In genomic region chr13:49399801-49400472, GRCh38 we compare ENCODE assay signal across 16 cellular contexts. TPM values are rescaled to one million over a fixed set of nuclear protein-coding genes. Genes with fewer than 3 reads are reported as not detected.
DNase-seq lines count a peak whose midpoint lies in the region; ATAC-seq, FAIRE-seq and TF ChIP-seq lines count a peak whose summit lies in the region.
"Had no signal": no experiment of that assay in that cellular context is flagged by ENCODE, and none has a peak within 500 bp of the region (broad histone marks: within the 10 kb centered on the region; RNA-seq: fewer than 3 reads in every experiment).

No MANE protein-coding gene starts in this region.

- H3K27ac ChIP-seq in K562 (ENCODE audit: extremely low read depth, low read depth, low read length) (no peak overlapping the region; the same call in 2 of the 3 replicates), suprapubic skin (peak overlapping the region; percentile 93)

- no peaks in the 10 kb centered on the region for H3K36me3 ChIP-seq in K562 (ENCODE audit: control insufficient read depth, insufficient read depth, low read length)
- no peaks in the 10 kb centered on the region for H3K36me3 ChIP-seq in suprapubic skin

- H3K9me1 ChIP-seq in K562 (ENCODE audit: control insufficient read depth, insufficient read depth, low read length) = no peaks in the 10 kb centered on the region

- DNase-seq in LNCaP clone FGC (ENCODE audit: low read depth) (peak; percentile 99), K562 (ENCODE audit: extremely low read depth in 1 of 4, low spot score in 3 of 4) (no peak), left kidney (ENCODE audit: low read depth, low spot score) (peak; percentile 36), suprapubic skin (ENCODE audit: low spot score in 2 of 2) (no peak), GM12892 (ENCODE audit: insufficient read length) (no peak), GM10248 (ENCODE audit: extremely low spot score) (no peak), nephron progenitor cell (no peak)
- DNase-seq: activated naive CD4-positive, alpha-beta T cell treated with Interleukin-2 at 50 U/mL for 16 hours; central memory CD4-positive, alpha-beta T cell; EL; NCI-H1092; NK-92 treated with Interleukin-12 subunit alpha and Interleukin-12 subunit beta, amount 100 ng/mL, for 24 hours had no signal

- no peak overlapping the region; the same call in 1 of the 2 replicates for H3K4me2 ChIP-seq in K562 (ENCODE audit: insufficient read depth, low read length)

- H3K9ac ChIP-seq in K562 (ENCODE audit: insufficient read depth in 1 of 2, low read depth in 2 of 2, low read length in 2 of 2) = no peak overlapping the region

- FAIRE-seq in K562 (lab: Jason Lieb, UNC) = no peak
- FAIRE-seq in GM12892 (lab: Jason Lieb, UNC) = no peak
- FAIRE-seq: GM12878 had no signal

- H3K27ac Mint-ChIP-seq in nephron progenitor cell = no peak overlapping the region
- H3K27ac Mint-ChIP-seq: WTC11 had no signal

- H2AFZ ChIP-seq in K562 (ENCODE audit: low read depth, low read length) = peak overlapping the region; percentile 88; the same call in 1 of the 2 replicates

- CTCF ChIA-PET in K562 (lab: Yijun Ruan, JAX; ENCODE audit: low intra/inter-chr PET ratio) = no interaction called here
- CTCF ChIA-PET in GM10248 (lab: Yijun Ruan, JAX) = no interaction called here

- H3K4me1 Mint-ChIP-seq in nephron progenitor cell = peaks cover 6% of the 10 kb centered on the region

- WGBS in K562 (ENCODE audit: insufficient coverage, low coverage, missing lambda C conversion rate) = 0% methylated on average over 1 of the region's 1 CpG
- WGBS in suprapubic skin = 35% methylated on average over 1 of the region's 1 CpG

- H3K9me3 ChIP-seq in K562 (replicated peaks; ENCODE audit: control insufficient read depth, insufficient read depth, low read depth, low read length) (0 out of 2 replicates have a peak, but pooled peaks cover 2% of the 10 kb centered on the region), suprapubic skin (peaks cover 6% of the 10 kb centered on the region)

- H3K27me3 Mint-ChIP-seq in nephron progenitor cell (ENCODE audit: low read depth, poor library complexity) = no peaks in the 10 kb centered on the region

- intact Hi-C loops in K562 (cut with micrococcal nuclease) = no loop called here

- H3K9me3 Mint-ChIP-seq in nephron progenitor cell = peaks cover 17% of the 10 kb centered on the region
- H3K9me3 Mint-ChIP-seq: WTC11 had no signal

- in situ Hi-C loops in K562 (cut with MboI) = no loop called here

- TF ChIP-seq RAD21 in K562 (CRISPR knock-in tag; conservative IDR thresholded peaks at IDR 0.05 in 1 of 2, IDR thresholded peaks at IDR 0.05 in 1 of 2) = no peak

- no peak; the same call in 1 of the 3 replicates for ATAC-seq in K562
- ATAC-seq in GM21723 (IDR thresholded peaks at IDR 0.05; ENCODE audit: unreplicated experiment) = no peak
- ATAC-seq: GM12878, SK-N-SH treated with all-trans-retinoic acid at 6 μM for 48 hours, WTC11 had no signal

- peaks cover 17% of the 10 kb centered on the region for H3K36me3 Mint-ChIP-seq in nephron progenitor cell (ENCODE audit: low read depth)
- H3K36me3 Mint-ChIP-seq: WTC11 had no signal

- no peaks in the 10 kb centered on the region for H3K27me3 ChIP-seq in K562 (ENCODE audit: control insufficient read depth in 2 of 2, insufficient read depth in 2 of 2, low read length in 2 of 2)
- H3K27me3 ChIP-seq in suprapubic skin = no peaks in the 10 kb centered on the region

- no peaks in the 10 kb centered on the region for H3K4me1 ChIP-seq in K562 (replicated peaks in 1 of 2; ENCODE audit: control insufficient read depth in 2 of 2, insufficient read depth in 2 of 2, low read length in 2 of 2)
- peaks cover 31% of the 10 kb centered on the region for H3K4me1 ChIP-seq in suprapubic skin

- POLR2A ChIA-PET in K562 (lab: Yijun Ruan, JAX) (no interaction called here), GM10248 (lab: Yijun Ruan, JAX) (no interaction called here)

- TF ChIP-seq CTCF in LNCaP clone FGC (IDR thresholded peaks at IDR 0.05; ENCODE audit: control insufficient read depth, extremely low read depth, insufficient read depth) (no peak), K562 (IDR thresholded peaks at IDR 0.05 in 2 of 3, conservative IDR thresholded peaks at IDR 0.05 in 1 of 3; ENCODE audit: insufficient read depth in 2 of 3, low read depth in 1 of 3, low read length in 3 of 3) (no peak), suprapubic skin (IDR thresholded peaks at IDR 0.05) (no peak), GM10248 (IDR thresholded peaks at IDR 0.05; ENCODE audit: control extremely low read depth, extremely low read depth, low read depth, missing control alignments) (no peak), nephron progenitor cell (IDR thresholded peaks at IDR 0.05) (no peak)

- no peak for TF ChIP-seq EP300 in K562 (IDR thresholded peaks at IDR 0.05; ENCODE audit: low read length)
- no peak for TF ChIP-seq EP300 in suprapubic skin (IDR thresholded peaks at IDR 0.05)

- no peaks in the 10 kb centered on the region for H4K20me1 ChIP-seq in K562 (replicated peaks; ENCODE audit: control insufficient read depth, insufficient read depth, low read length)

- H3K4me3 ChIP-seq in LNCaP clone FGC (ENCODE audit: low read depth, low read length) (peak overlapping the region; percentile 82), K562 (no peak overlapping the region; the same call in 1 of the 2 replicates), suprapubic skin (peak overlapping the region; percentile 49)
- H3K4me3 ChIP-seq: GM12878 had no signal

- no peak overlapping the region for H3K4me3 Mint-ChIP-seq in nephron progenitor cell
- H3K4me3 Mint-ChIP-seq: WTC11 had no signal

- TF ChIP-seq POLR2A in K562 (conservative IDR thresholded peaks at IDR 0.05) = no peak
- TF ChIP-seq POLR2A in suprapubic skin (IDR thresholded peaks at IDR 0.05) = no peak
- no peak for TF ChIP-seq POLR2A in GM12892 (IDR thresholded peaks at IDR 0.05; ENCODE audit: low read depth, low read length)

- no TSS peak for BruUV-seq in K562 (replicated peaks; lab: Mats Ljungman, UMichigan)

- H3K79me2 ChIP-seq in K562 (ENCODE audit: control insufficient read depth, insufficient read depth, low read length) = no peaks in the 10 kb centered on the region; the same call in 1 of the 3 replicates

TF ChIP-seq in K562, 482 proteins besides CTCF, POLR2A, EP300 and RAD21 (continues in another document):
- TF ChIP-seq PML (IDR thresholded peaks at IDR 0.05; ENCODE audit: low read length) = no peak
- TF ChIP-seq KHSRP (IDR thresholded peaks at IDR 0.05) = no peak
- no peak for TF ChIP-seq ZNF764 (CRISPR knock-in tag; IDR thresholded peaks at IDR 0.05; ENCODE audit: low read depth)
- TF ChIP-seq MIER1 (IDR thresholded peaks at IDR 0.05; ENCODE audit: low read depth) = no peak
- TF ChIP-seq, protein P1, sequence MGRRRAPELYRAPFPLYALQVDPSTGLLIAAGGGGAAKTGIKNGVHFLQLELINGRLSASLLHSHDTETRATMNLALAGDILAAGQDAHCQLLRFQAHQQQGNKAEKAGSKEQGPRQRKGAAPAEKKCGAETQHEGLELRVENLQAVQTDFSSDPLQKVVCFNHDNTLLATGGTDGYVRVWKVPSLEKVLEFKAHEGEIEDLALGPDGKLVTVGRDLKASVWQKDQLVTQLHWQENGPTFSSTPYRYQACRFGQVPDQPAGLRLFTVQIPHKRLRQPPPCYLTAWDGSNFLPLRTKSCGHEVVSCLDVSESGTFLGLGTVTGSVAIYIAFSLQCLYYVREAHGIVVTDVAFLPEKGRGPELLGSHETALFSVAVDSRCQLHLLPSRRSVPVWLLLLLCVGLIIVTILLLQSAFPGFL (CRISPR knock-in tag; IDR thresholded peaks at IDR 0.05) = no peak
- no peak for TF ChIP-seq TEAD1 (CRISPR knock-in tag; IDR thresholded peaks at IDR 0.05)

RNA-seq across cellular contexts. Expression of gene CAB39L, which starts 43.9 kb away (rescaled TPM):
- total RNA-seq in K562 (2011; cell fraction: chromatin; rRNA removed; ENCODE audit: low replicate concordance) = 1.2 and 3.4 TPM in 2 replicates
- 0.50 and 0.92 TPM in 2 replicates for total RNA-seq in K562 (2011; cell fraction: nucleolus; rRNA removed)
- total RNA-seq in K562 (2011; cell fraction: nucleoplasm; rRNA removed) = 1.1 and 1.2 TPM in 2 replicates
- 1.1 and 1.3 TPM in 2 replicates for total RNA-seq in K562 (2014; rRNA removed)
- total RNA-seq in K562 (2014; rRNA removed; fragmentation: Illumina TruSeq; extraction: Trizol) = 2.5 and 2.6 TPM in 2 replicates
- total RNA-seq in K562 (2015; rRNA removed; fragmentation: Illumina TruSeq; extraction: Trizol) = 2.6 and 2.8 TPM in 2 replicates
- total RNA-seq in K562 (2021) = 1.4 and 1.5 TPM in 2 replicates
- polyA plus RNA-seq in K562 (2011; rRNA removed) = 0.74 and 4.2 TPM in 2 replicates
- polyA plus RNA-seq in K562 (2011; cell fraction: cytosol; rRNA removed) = 0.44 and 1.1 TPM in 2 replicates
- polyA plus RNA-seq in K562 (2011; cell fraction: nucleus; rRNA removed) = 0.37 and 1.4 TPM in 2 replicates
- 0.79 and 1.6 TPM in 2 replicates for polyA plus RNA-seq in K562 (2012)
- 2.1 and 2.9 TPM in 2 replicates for polyA plus RNA-seq in K562 (2014; fragmentation: Illumina TruSeq; extraction: Trizol)
- polyA plus RNA-seq in K562 (2014; fragmentation: Nextera tagmentation; extraction: Ambion mirVana) = 1 to 10 TPM; 2.9 to 3.0 TPM
- polyA plus RNA-seq in K562 (2014; rRNA removed) = 1.7 and 2.2 TPM in 2 replicates
- 0.72 and 2.5 TPM in 2 replicates for polyA minus RNA-seq in K562 (2011; rRNA and poly(A)+ RNA removed)
- 1.2 TPM in 1 of 2 replicates, not detected in the other for polyA minus RNA-seq in K562 (2011; cell fraction: cytosol; rRNA and poly(A)+ RNA removed)
- 0.11 and 1.2 TPM in 2 replicates for polyA minus RNA-seq in K562 (2011; cell fraction: nucleus; rRNA and poly(A)+ RNA removed)
- 10 to 100 TPM; 17.8 to 45.1 (median 28.6) TPM for total RNA-seq in suprapubic skin
- polyA plus RNA-seq in GM12892 (2012; ENCODE audit: missing spikeins) = 2.7 TPM

RNA-seq across cellular contexts. Expression of gene SETDB2, which starts 44.1 kb away (rescaled TPM):
- 5.7 and 18.5 TPM in 2 replicates for total RNA-seq in K562 (2011; cell fraction: chromatin; rRNA removed; ENCODE audit: low replicate concordance)
- 5.1 and 7.0 TPM in 2 replicates for total RNA-seq in K562 (2011; cell fraction: nucleolus; rRNA removed)
- 7.9 and 14.0 TPM in 2 replicates for total RNA-seq in K562 (2011; cell fraction: nucleoplasm; rRNA removed)
- total RNA-seq in K562 (2014; rRNA removed) (4.0 TPM in 2 replicates), K562 (2014; rRNA removed; fragmentation: Illumina TruSeq; extraction: Trizol) (8.9 and 9.3 TPM in 2 replicates), K562 (2015; rRNA removed; fragmentation: Illumina TruSeq; extraction: Trizol) (7.5 and 8.6 TPM in 2 replicates), K562 (2021) (6.1 and 6.8 TPM in 2 replicates), suprapubic skin (10 to 100 TPM in 2 of 4 donors, 1 to 10 TPM in 2; 5.3 to 19.8 (median 11.0) TPM)
- polyA plus RNA-seq in K562 (2011; rRNA removed) (6.7 and 9.0 TPM in 2 replicates), K562 (2014; fragmentation: Illumina TruSeq; extraction: Trizol) (6.6 and 8.0 TPM in 2 replicates), K562 (2014; fragmentation: Nextera tagmentation; extraction: Ambion mirVana) (1 to 10 TPM; 1.0 to 1.6 TPM), K562 (2014; rRNA removed) (5.1 and 5.5 TPM in 2 replicates)
- polyA plus RNA-seq in K562 (2011; cell fraction: cytosol; rRNA removed) = 1.2 and 2.5 TPM in 2 replicates
- polyA plus RNA-seq in K562 (2011; cell fraction: nucleus; rRNA removed) = 5.6 and 6.1 TPM in 2 replicates
- polyA plus RNA-seq in K562 (2012) = 4.8 and 4.9 TPM in 2 replicates
- polyA minus RNA-seq in K562 (2011; rRNA and poly(A)+ RNA removed) = 8.8 and 10.6 TPM in 2 replicates
- polyA minus RNA-seq in K562 (2011; cell fraction: cytosol; rRNA and poly(A)+ RNA removed) = 2.8 and 3.5 TPM in 2 replicates
- 6.3 and 10.1 TPM in 2 replicates for polyA minus RNA-seq in K562 (2011; cell fraction: nucleus; rRNA and poly(A)+ RNA removed)
- 7.3 TPM for polyA plus RNA-seq in GM12892 (2012; ENCODE audit: missing spikeins)

Comparison
In these comparisons a context has a peak if more than half of its experiments do, and no peak if none do; other contexts are left out.
1. DNase-seq: peak in LNCaP clone FGC (single experiment) and left kidney (single experiment); none in K562 (0 of 4), suprapubic skin (0 of 2), GM12892 (single experiment), GM10248 (single experiment) and nephron progenitor cell (single experiment).
2. RNA of gene CAB39L, which starts 43.9 kb away (total RNA-seq): 17.8 to 45.1 TPM in suprapubic skin; 0.50 to 3.4 TPM in K562; every median in the first group is over 4 times any median in the second.